Comparison of ENCODE assay signal across 8 cellular contexts in genomic region chr11:75536786-75537629, GRCh38. TPM values are rescaled to one million over a fixed set of nuclear protein-coding genes. Genes with fewer than 3 reads are reported as not detected.
DNase-seq lines count a peak whose midpoint lies in the region; ATAC-seq and TF ChIP-seq lines count a peak whose summit lies in the region.

No MANE protein-coding gene starts in this region.

- ATAC-seq in HG03060 (IDR thresholded peaks at IDR 0.05; ENCODE audit: low read depth, unreplicated experiment) (peak; percentile 84), left lung (peak; percentile 19), left ventricle myocardium superior (no peak)

- POLR2A ChIA-PET in MCF 10A (lab: Yijun Ruan, JAX) = no interaction called here

- no peaks in the 10 kb centered on the region for H3K79me2 ChIP-seq in SU-DHL-6 (ENCODE audit: insufficient read depth, low read length)

- no peak overlapping the region for H3K27ac Mint-ChIP-seq in MCF 10A (ENCODE audit: low read depth, unreplicated experiment)

- peak overlapping the region; percentile 3 for H3K4me2 ChIP-seq in SU-DHL-6 (ENCODE audit: low read depth, low read length, poor library complexity, severe bottlenecking)

- peaks cover 12% of the 10 kb centered on the region for H3K4me1 Mint-ChIP-seq in MCF 10A (ENCODE audit: insufficient read depth, unreplicated experiment)

- TF ChIP-seq CTCF in MCF 10A (IDR thresholded peaks at IDR 0.05; ENCODE audit: unreplicated experiment) = no peak
- no peak for TF ChIP-seq CTCF in breast epithelium (IDR thresholded peaks at IDR 0.05)
- no peak for TF ChIP-seq CTCF in SU-DHL-6 (IDR thresholded peaks at IDR 0.05; ENCODE audit: insufficient read depth, low read length, poor library complexity, severe bottlenecking)
- TF ChIP-seq CTCF in left lung (IDR thresholded peaks at IDR 0.05) = no peak

- no peaks in the 10 kb centered on the region for H3F3A ChIP-seq in SU-DHL-6 (ENCODE audit: insufficient read depth)

- H3K36me3 ChIP-seq in breast epithelium (no peaks in the 10 kb centered on the region), SU-DHL-6 (ENCODE audit: low read length) (no peaks in the 10 kb centered on the region), left lung (no peaks in the 10 kb centered on the region)

- no peak overlapping the region for H3K9ac ChIP-seq in SU-DHL-6 (ENCODE audit: low read length)

- no peaks in the 10 kb centered on the region for H3K4me1 ChIP-seq in breast epithelium
- no peaks in the 10 kb centered on the region for H3K4me1 ChIP-seq in left lung

- no peaks in the 10 kb centered on the region for H3K36me3 Mint-ChIP-seq in MCF 10A (ENCODE audit: insufficient read depth, unreplicated experiment)

- intact Hi-C loops in MCF 10A (cut with micrococcal nuclease) (no loop called here), breast epithelium (cut with DNase I; ENCODE audit: low total_unique reads) (no loop called here), left lung (cut with DNase I) (no loop called here), posterior cingulate gyrus (cut with DNase I) (no loop called here), left ventricle myocardium superior (cut with micrococcal nuclease) (no loop called here)

- no peak overlapping the region for H3K4me3 Mint-ChIP-seq in MCF 10A (ENCODE audit: unreplicated experiment)

- no peaks in the 10 kb centered on the region for H3K9me3 Mint-ChIP-seq in MCF 10A (ENCODE audit: unreplicated experiment)

- H3K27me3 ChIP-seq in breast epithelium (no peaks in the 10 kb centered on the region), SU-DHL-6 (ENCODE audit: low read length) (no peaks in the 10 kb centered on the region), left lung (no peaks in the 10 kb centered on the region)

- no peak overlapping the region for H2AFZ ChIP-seq in SU-DHL-6 (ENCODE audit: low read depth, low read length, severe bottlenecking)

- DNase-seq in MCF 10A (ENCODE audit: unreplicated experiment) (peak; percentile 67), breast epithelium (ENCODE audit: low spot score in 2 of 2) (no peak), left lung (no peak), NCI-H2081 (lab: John Stamatoyannopoulos, UW) (no peak), posterior cingulate gyrus (no peak), left ventricle myocardium superior (no peak)

- H3K27me3 Mint-ChIP-seq in MCF 10A (ENCODE audit: insufficient read depth, unreplicated experiment) = no peaks in the 10 kb centered on the region

- BruUV-seq in MCF 10A (replicated peaks; lab: Mats Ljungman, UMichigan) = no TSS peak

- TF ChIP-seq POLR2A in breast epithelium (IDR thresholded peaks at IDR 0.05) = no peak

- no peak overlapping the region for H3K27ac ChIP-seq in breast epithelium
- no peak overlapping the region for H3K27ac ChIP-seq in SU-DHL-6 (ENCODE audit: low read depth, low read length)
- no peak overlapping the region for H3K27ac ChIP-seq in left lung

- H3K9me2 ChIP-seq in SU-DHL-6 (replicated peaks; ENCODE audit: insufficient read depth, low read length) = no peaks in the 10 kb centered on the region

- no peaks in the 10 kb centered on the region for H4K20me1 ChIP-seq in SU-DHL-6 (ENCODE audit: low read depth, low read length)

- CTCF ChIA-PET in MCF 10A (lab: Yijun Ruan, JAX) = interaction anchor here (0.7 to 12.6 kb wide), 3 partner anchors 40 to 200 kb away, joined by 3 to 284 read pairs (median 3); no protein-coding TSS in a partner anchor

- H3K4me3 ChIP-seq in breast epithelium (no peak overlapping the region), SU-DHL-6 (ENCODE audit: insufficient read depth, low read length, poor library complexity, severe bottlenecking) (no peak overlapping the region), left lung (no peak overlapping the region)

- no peaks in the 10 kb centered on the region for H3K9me3 ChIP-seq in breast epithelium
- H3K9me3 ChIP-seq in SU-DHL-6 (ENCODE audit: insufficient read depth, low read length) = no peaks in the 10 kb centered on the region
- no peaks in the 10 kb centered on the region for H3K9me3 ChIP-seq in left lung

RNA-seq across cellular contexts. Expression of gene GDPD5, which starts 11.3 kb away (rescaled TPM):
- total RNA-seq in MCF 10A (2022) (5.6 and 5.7 TPM in 2 replicates), breast epithelium (10 to 100 TPM; 10.5 to 25.9 (median 14.8) TPM), left lung (10 to 100 TPM; 10.5 to 15.5 TPM), left ventricle myocardium superior (8.4 TPM)

RNA-seq across cellular contexts. Expression of gene SERPINH1, which starts 25.0 kb away (rescaled TPM):
- total RNA-seq in MCF 10A (2022) = 80.5 TPM in 2 replicates
- 100 to 1,000 TPM; 168 to 264 (median 259) TPM for total RNA-seq in breast epithelium
- total RNA-seq in left lung = 100 to 1,000 TPM; 358 to 516 TPM
- 58.5 TPM for total RNA-seq in left ventricle myocardium superior
